Comparison of ENCODE assay signal across 9 cellular contexts in the genomic region with DNA sequence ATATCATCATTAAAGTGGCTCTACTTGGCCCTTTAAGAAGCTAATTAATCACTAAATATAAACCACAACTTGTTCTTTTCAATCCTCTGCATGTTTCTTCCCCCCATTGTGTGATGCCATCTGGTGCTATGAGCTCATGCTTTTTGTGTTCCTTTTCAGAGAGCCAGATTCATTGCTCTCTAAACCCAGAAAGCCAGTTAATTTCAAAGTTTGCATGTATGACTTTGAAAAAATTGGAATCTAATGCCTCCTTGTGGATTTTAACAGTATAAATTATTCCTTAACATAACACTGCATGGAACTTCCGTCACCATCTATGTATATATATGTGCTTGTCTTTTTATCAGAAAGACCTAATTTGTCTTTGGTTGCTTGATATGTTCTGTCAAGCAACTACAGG. TPM values are rescaled to one million over a fixed set of nuclear protein-coding genes. Genes with fewer than 3 reads are reported as not detected.
A peak's percentile ranks its signal among the peaks of the same experiment; 100 is the strongest.
DNase-seq lines count a peak whose midpoint lies in the region; ATAC-seq, FAIRE-seq and TF ChIP-seq lines count a peak whose summit lies in the region.
"Had no signal": no experiment of that assay in that cellular context is flagged by ENCODE, and none has a peak within 500 bp of the region (broad histone marks: within the 10 kb centered on the region; RNA-seq: fewer than 3 reads in every experiment).

No MANE protein-coding gene starts in this region.

- no peaks in the 10 kb centered on the region for H3K36me3 ChIP-seq in K562 (ENCODE audit: control insufficient read depth, insufficient read depth, low read length)

- TF ChIP-seq POLR2A in A549 (IDR thresholded peaks at IDR 0.05; ENCODE audit: low read length): no peak
- no peak for TF ChIP-seq POLR2A in K562 (conservative IDR thresholded peaks at IDR 0.05)

- intact Hi-C loops in K562 (cut with micrococcal nuclease) (loop anchor here (1.0 kb wide), 1 partner anchor 184 kb away; no protein-coding TSS in a partner anchor), left colon (cut with DNase I, micrococcal nuclease) (no loop called here)

- H3K9me3 ChIP-seq in A549 (peaks cover 14% of the 10 kb centered on the region; the same call in 2 of the 3 replicates), K562 (replicated peaks; ENCODE audit: control insufficient read depth, insufficient read depth, low read depth, low read length) (0 out of 2 replicates have a peak, but pooled peaks cover 3% of the 10 kb centered on the region)

- H3K27ac ChIP-seq in A549 (no peak overlapping the region), K562 (ENCODE audit: extremely low read depth, low read depth, low read length) (no peak overlapping the region)

- TF ChIP-seq CTCF in A549 (IDR thresholded peaks at IDR 0.05) (peak; percentile 63), K562 (IDR thresholded peaks at IDR 0.05 in 2 of 3, conservative IDR thresholded peaks at IDR 0.05 in 1 of 3; ENCODE audit: insufficient read depth in 2 of 3, low read depth in 1 of 3, low read length in 3 of 3) (peak in 2 of 3 experiments; percentile 10 to 43; a peak in 2 of 6 replicates)

- WGBS in A549 (ENCODE audit: missing lambda C conversion rate): 66% methylated on average over 1 of the region's 1 CpG
- 0% methylated on average over 1 of the region's 1 CpG for WGBS in K562 (ENCODE audit: insufficient coverage, low coverage, missing lambda C conversion rate)

- H3K4me1 ChIP-seq in A549 (no peaks in the 10 kb centered on the region), K562 (replicated peaks in 1 of 2; ENCODE audit: control insufficient read depth in 2 of 2, insufficient read depth in 2 of 2, low read length in 2 of 2) (no peaks in the 10 kb centered on the region)

- H3K79me2 ChIP-seq in K562 (ENCODE audit: control insufficient read depth, insufficient read depth, low read length): no peaks in the 10 kb centered on the region

- in situ Hi-C loops in K562 (cut with MboI): no loop called here

- H3K4me2 ChIP-seq in A549 (no peak overlapping the region), K562 (ENCODE audit: insufficient read depth, low read length) (no peak overlapping the region)

- POLR2A ChIA-PET in A549 (lab: Yijun Ruan, JAX) (no interaction called here), K562 (lab: Yijun Ruan, JAX) (interaction anchor here (0.6 to 1.5 kb wide), 4 partner anchors 9 to 390 kb away, joined by 3 to 4 read pairs (median 3); no protein-coding TSS in a partner anchor)

- BruUV-seq in K562 (replicated peaks; lab: Mats Ljungman, UMichigan): no TSS peak

- H3K27me3 ChIP-seq in K562 (ENCODE audit: control insufficient read depth in 2 of 2, insufficient read depth in 2 of 2, low read length in 2 of 2): no peaks in the 10 kb centered on the region; a peak in 1 of 5 replicates

- CTCF ChIA-PET in A549 (lab: Yijun Ruan, JAX): interaction anchor here (0.7 to 3.3 kb wide), 43 partner anchors 9 to 638 kb away, joined by 3 to 28 read pairs (median 5); no protein-coding TSS in a partner anchor
- CTCF ChIA-PET in K562 (lab: Yijun Ruan, JAX; ENCODE audit: low intra/inter-chr PET ratio): no interaction called here

- H3K9ac ChIP-seq in K562 (ENCODE audit: insufficient read depth in 1 of 2, low read depth in 2 of 2, low read length in 2 of 2): no peak overlapping the region

- TF ChIP-seq EP300 in A549 (IDR thresholded peaks at IDR 0.05) (no peak), K562 (IDR thresholded peaks at IDR 0.05; ENCODE audit: low read length) (no peak)

- ATAC-seq in A549 (peak; percentile 69 to 83), K562 (peak; percentile 71), left lobe of liver (peak; percentile 67), left colon (no peak)

- TF ChIP-seq RAD21 in A549 (conservative IDR thresholded peaks at IDR 0.05 in 1 of 2, IDR thresholded peaks at IDR 0.05 in 1 of 2): peak; percentile 63 to 78
- peak; percentile 60 to 67 for TF ChIP-seq RAD21 in K562 (CRISPR knock-in tag; conservative IDR thresholded peaks at IDR 0.05 in 1 of 2, IDR thresholded peaks at IDR 0.05 in 1 of 2)

- no peaks in the 10 kb centered on the region for H4K20me1 ChIP-seq in K562 (replicated peaks; ENCODE audit: control insufficient read depth, insufficient read depth, low read length)

- H2AFZ ChIP-seq in K562 (ENCODE audit: low read depth, low read length): no peak overlapping the region

- FAIRE-seq in A549 (lab: Jason Lieb, UNC): peak; percentile 36
- FAIRE-seq in K562 (lab: Jason Lieb, UNC): no peak

- H3K9me1 ChIP-seq in K562 (ENCODE audit: control insufficient read depth, insufficient read depth, low read length): no peaks in the 10 kb centered on the region

- peak; percentile 11 to 17 for DNase-seq in A549 (ENCODE audit: low read depth in 1 of 2, low spot score in 1 of 2)
- DNase-seq in LHCN-M2 (ENCODE audit: low read depth): peak; percentile 95
- DNase-seq in K562 (ENCODE audit: extremely low read depth in 1 of 4, low spot score in 3 of 4): peak in 1 of 4 experiments; percentile 6
- DNase-seq in left lobe of liver (ENCODE audit: low spot score): no peak
- DNase-seq in stimulated activated CD4-positive, alpha-beta T cell treated with anti-CD3 and anti-CD28 coated beads, Interleukin-12 subunit alpha, Interleukin-12 subunit beta, amount 100 ng/mL, for 4 hours: no peak
- DNase-seq in NCI-H1930 (lab: John Stamatoyannopoulos, UW): no peak
- no peak for DNase-seq in activated T-cell treated with anti-CD3 and anti-CD28 coated beads for 4 hours
- no peak for DNase-seq in left colon

- H3K4me3 ChIP-seq in A549: no peak overlapping the region
- H3K4me3 ChIP-seq in K562: no peak overlapping the region

TF ChIP-seq in A549, 52 proteins besides CTCF, POLR2A, EP300 and RAD21:
- no peak for TF ChIP-seq ZSCAN20 (CRISPR knock-in tag; IDR thresholded peaks at IDR 0.05)
- TF ChIP-seq SMC3 (IDR thresholded peaks at IDR 0.05): peak; percentile 80
- no peak for TF ChIP-seq HOXB13 (CRISPR knock-in tag; IDR thresholded peaks at IDR 0.05; ENCODE audit: low read depth)
- no peak for TF ChIP-seq FOSL2 (IDR thresholded peaks at IDR 0.05)
- no peak for TF ChIP-seq FOSL2 (CRISPR knock-in tag; IDR thresholded peaks at IDR 0.05)
- TF ChIP-seq JUN (IDR thresholded peaks at IDR 0.05): no peak
- TF ChIP-seq CBX2 (IDR thresholded peaks at IDR 0.05; ENCODE audit: borderline replicate concordance, low read depth): no peak
- no peak for TF ChIP-seq ZFP36 (IDR thresholded peaks at IDR 0.05; ENCODE audit: borderline replicate concordance, partially characterized antibody)

TF ChIP-seq in K562, 482 proteins besides CTCF, POLR2A, EP300 and RAD21:
- TF ChIP-seq ASH1L (IDR thresholded peaks at IDR 0.05; ENCODE audit: borderline replicate concordance, low read depth, partially characterized antibody) (no peak), TAL1 (IDR thresholded peaks at IDR 0.05) (no peak), SMC3 (conservative IDR thresholded peaks at IDR 0.05; ENCODE audit: insufficient read depth, low read depth, low read length) (0 out of 2 replicates have a peak, but pooled peaks have one; percentile 3), ETV6 (IDR thresholded peaks at IDR 0.05; ENCODE audit: borderline replicate concordance in 1 of 2, low read depth in 2 of 2, low read length in 1 of 2) (no peak), ETV6 (CRISPR knock-in tag; IDR thresholded peaks at IDR 0.05; ENCODE audit: borderline replicate concordance) (no peak)

RNA-seq across cellular contexts. Expression of a gene that starts 31.1 kb away (rescaled TPM):
- polyA plus RNA-seq in A549 (2011; rRNA removed) (0.74 and 0.87 TPM in 2 replicates), A549 (2017; fragmentation: RNase III; extraction: RNeasy Plus Mini Kit Qiagen cat#74134 plus additional on column Dnase treatment) (0.13 to 0.15 TPM in 2 of 3 replicates, not detected in the other), K562 (2011; rRNA removed) (0.17 and 0.54 TPM in 2 replicates), K562 (2014; fragmentation: Illumina TruSeq; extraction: Trizol) (0.18 TPM in 1 of 2 replicates, not detected in the other), K562 (2014; fragmentation: Nextera tagmentation; extraction: Ambion mirVana) (under 1 TPM in 1 of 2 experiments, not detected in 1; 0.04 TPM), K562 (2014; rRNA removed) (0.59 TPM in 1 of 2 replicates, not detected in the other)
- polyA plus RNA-seq in A549 (2012; cell fraction: cytosol; rRNA removed): 0.03 TPM in 2 replicates
- 0.68 and 0.75 TPM in 2 replicates for polyA plus RNA-seq in A549 (2012; cell fraction: nucleus; rRNA removed)
- 0.99 TPM in 1 of 2 replicates, not detected in the other for polyA minus RNA-seq in A549 (2011; rRNA and poly(A)+ RNA removed)
- total RNA-seq in LHCN-M2 (2014; rRNA removed) (0.06 and 0.40 TPM in 2 replicates), K562 (2014; rRNA removed) (not detected in 2 replicates), K562 (2014; rRNA removed; fragmentation: Illumina TruSeq; extraction: Trizol) (not detected in 2 replicates), K562 (2015; rRNA removed; fragmentation: Illumina TruSeq; extraction: Trizol) (not detected in 2 replicates), K562 (2021) (not detected in 2 replicates), left lobe of liver (0.81 TPM), left colon (1 to 10 TPM; 1.6 to 2.0 TPM)
- 0.96 TPM for polyA plus RNA-seq in LHCN-M2 (2012)
- total RNA-seq in K562 (2011; cell fraction: chromatin; rRNA removed; ENCODE audit: low replicate concordance): 0.67 TPM in 1 of 2 replicates, not detected in the other
- 0.67 TPM in 1 of 2 replicates, not detected in the other for total RNA-seq in K562 (2011; cell fraction: nucleolus; rRNA removed)
- total RNA-seq in K562 (2011; cell fraction: nucleoplasm; rRNA removed): 0.66 TPM in 1 of 2 replicates, not detected in the other
- polyA plus RNA-seq in K562 (2011; cell fraction: cytosol; rRNA removed): 0.55 TPM in 1 of 2 replicates, not detected in the other
- 0.97 and 3.0 TPM in 2 replicates for polyA plus RNA-seq in K562 (2011; cell fraction: nucleus; rRNA removed)
- 0.12 and 0.68 TPM in 2 replicates for polyA plus RNA-seq in K562 (2012)
- not detected in 2 replicates for polyA minus RNA-seq in K562 (2011; rRNA and poly(A)+ RNA removed)
- polyA minus RNA-seq in K562 (2011; cell fraction: cytosol; rRNA and poly(A)+ RNA removed): not detected in 2 replicates
- polyA minus RNA-seq in K562 (2011; cell fraction: nucleus; rRNA and poly(A)+ RNA removed): not detected in 2 replicates
- total RNA-seq: T-helper 2 cell treated with Interferon-gamma antibody and Interleukin-4, amounts not matched to agents 100 ng/mL and 5 ng/mL, for 36 hours had no signal

Comparison
In these comparisons a context has a peak if more than half of its experiments do, and no peak if none do; other contexts are left out.
1. DNase-seq: peak in A549 (2 of 2) and LHCN-M2 (single experiment); none in left lobe of liver (single experiment), stimulated activated CD4-positive, alpha-beta T cell treated with anti-CD3 and anti-CD28 coated beads, Interleukin-12 subunit alpha, Interleukin-12 subunit beta, amount 100 ng/mL, for 4 hours (single experiment), NCI-H1930 (0 of 2), activated T-cell treated with anti-CD3 and anti-CD28 coated beads for 4 hours (single experiment) and left colon (0 of 2).